Comparison of ENCODE assay signal across 21 cellular contexts in the genomic region with DNA sequence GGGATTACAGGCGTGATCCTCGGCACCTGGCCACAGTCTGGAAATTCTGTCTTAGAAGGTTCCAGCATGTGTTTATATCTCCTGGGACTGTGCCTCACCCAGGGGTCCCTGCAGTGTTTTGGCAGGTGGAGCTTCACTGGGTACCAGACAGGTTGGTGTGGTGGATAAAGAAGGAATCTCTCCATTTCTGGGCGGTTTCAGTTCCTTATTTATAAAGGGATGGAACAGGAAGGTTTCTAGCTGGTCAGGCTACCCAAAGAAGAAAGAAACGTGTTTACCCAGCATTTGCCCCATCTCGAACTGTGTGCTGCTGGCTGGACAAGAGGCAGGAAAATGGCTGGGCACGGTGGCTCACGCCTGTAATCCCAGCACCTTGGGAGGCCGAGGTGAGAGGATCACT. TPM values are rescaled to one million over a fixed set of nuclear protein-coding genes. Genes with fewer than 3 reads are reported as not detected.
DNase-seq lines count a peak whose midpoint lies in the region; ATAC-seq and TF ChIP-seq lines count a peak whose summit lies in the region.
"Had no signal": no experiment of that assay in that cellular context is flagged by ENCODE, and none has a peak within 500 bp of the region (broad histone marks: within the 10 kb centered on the region; RNA-seq: fewer than 3 reads in every experiment).

No MANE protein-coding gene starts in this region.

- H3K4me2 ChIP-seq in BLaER1 treated with 17β-estradiol and CSF1 and Interleukin-3, amounts not matched to agents 10 nM and 100 nM, result peak overlapping the region; percentile 58 to 94 (median 78)
- H3K4me2 ChIP-seq: GM23338 had no signal

- DNase-seq in SIG-M5 treated with dmso at 0.1 percent for 504 hours (lab: John Stamatoyannopoulos, UW; ENCODE audit: unreplicated experiment), result peak; percentile 19
- DNase-seq in SIG-M5 (lab: John Stamatoyannopoulos, UW), result no peak
- no peak for DNase-seq in activated CD4-positive, alpha-beta memory T cell treated with anti-CD3 and anti-CD28 coated beads for 36 hours
- DNase-seq in NCI-H2196 (lab: John Stamatoyannopoulos, UW; ENCODE audit: unreplicated experiment), result no peak
- DNase-seq in mucosa of descending colon, result no peak
- DNase-seq: activated naive CD8-positive, alpha-beta T cell treated with anti-CD3 and anti-CD28 coated beads for 36 hours; BE2C; Calu3; cerebellar nuclear complex; foreskin keratinocyte; NCI-H1048; NCI-H187 treated with DMSO at 0.1 percent for 48 hours; stimulated activated CD4-positive, alpha-beta T cell treated with anti-CD3 and anti-CD28 coated beads, Interleukin-4, amount 100 ng/mL, for 24 hours; WERI-Rb-1 had no signal

- H3K4me3 ChIP-seq in BLaER1 treated with 17β-estradiol and CSF1 and Interleukin-3, amounts not matched to agents 10 nM and 100 nM, result 0 out of 20 replicates have a peak overlapping the region, but pooled peaks of 1 of the 10 experiments have one; percentile 18
- no peak overlapping the region for H3K4me3 ChIP-seq in neutrophil (ENCODE audit: low read depth in 1 of 2, low read length in 1 of 2)
- no peak overlapping the region for H3K4me3 ChIP-seq in mucosa of descending colon
- H3K4me3 ChIP-seq: GM23338, right atrium auricular region had no signal

- H3K27ac Mint-ChIP-seq in activated CD4-positive, alpha-beta memory T cell treated with anti-CD3 and anti-CD28 coated beads for 36 hours, result peak overlapping the region; percentile 45
- H3K27ac Mint-ChIP-seq: GM23338, type B pancreatic cell had no signal

- no peaks in the 10 kb centered on the region for H3K27me3 Mint-ChIP-seq in activated CD4-positive, alpha-beta memory T cell treated with anti-CD3 and anti-CD28 coated beads for 36 hours
- H3K27me3 Mint-ChIP-seq: activated naive CD8-positive, alpha-beta T cell treated with anti-CD3 and anti-CD28 coated beads for 36 hours; type B pancreatic cell had no signal

- peaks cover 34 to 73% (median 56%) of the 10 kb centered on the region in 10 experiments for H3K4me1 ChIP-seq in BLaER1 treated with 17β-estradiol and CSF1 and Interleukin-3, amounts not matched to agents 10 nM and 100 nM
- peaks cover 41 to 46% of the 10 kb centered on the region in 2 experiments for H3K4me1 ChIP-seq in neutrophil (ENCODE audit: control insufficient read depth in 1 of 2, insufficient read depth in 1 of 2, low read depth in 1 of 2, low read length in 1 of 2)
- H3K4me1 ChIP-seq in mucosa of descending colon (ENCODE audit: low read depth), result peaks cover 5% of the 10 kb centered on the region
- H3K4me1 ChIP-seq: foreskin keratinocyte, right atrium auricular region had no signal

- no peak for TF ChIP-seq CTCF in neutrophil (IDR thresholded peaks at IDR 0.05)
- no peak for TF ChIP-seq CTCF in mucosa of descending colon (IDR thresholded peaks at IDR 0.05)

- H3K36me3 ChIP-seq in BLaER1 treated with 17β-estradiol and CSF1 and Interleukin-3, amounts not matched to agents 10 nM and 100 nM, result peaks cover 25 to 45% (median 36%) of the 10 kb centered on the region in 11 experiments
- H3K36me3 ChIP-seq in neutrophil (peaks cover 38% of the 10 kb centered on the region), mucosa of descending colon (ENCODE audit: low read depth) (no peaks in the 10 kb centered on the region)
- H3K36me3 ChIP-seq: BE2C, WERI-Rb-1 had no signal

- H3K4me3 Mint-ChIP-seq in activated CD4-positive, alpha-beta memory T cell treated with anti-CD3 and anti-CD28 coated beads for 36 hours, result no peak overlapping the region
- H3K4me3 Mint-ChIP-seq: activated naive CD8-positive, alpha-beta T cell treated with anti-CD3 and anti-CD28 coated beads for 36 hours; GM23338; type B pancreatic cell had no signal

- H3K27ac ChIP-seq in BLaER1 treated with 17β-estradiol and CSF1 and Interleukin-3, amounts not matched to agents 10 nM and 100 nM, result peak overlapping the region in 7 of 11 experiments; percentile 29 to 80 (median 69); a peak in 12 of 22 replicates
- peak overlapping the region; percentile 85 for H3K27ac ChIP-seq in neutrophil
- H3K27ac ChIP-seq: foreskin keratinocyte, WERI-Rb-1 had no signal

- no peaks in the 10 kb centered on the region for H3K27me3 ChIP-seq in BLaER1 treated with 17β-estradiol and CSF1 and Interleukin-3, amounts not matched to agents 10 nM and 100 nM
- H3K27me3 ChIP-seq in neutrophil, result no peaks in the 10 kb centered on the region
- H3K27me3 ChIP-seq: BE2C, foreskin keratinocyte, right atrium auricular region had no signal

- POLR2A ChIA-PET in activated CD4-positive, alpha-beta memory T cell treated with anti-CD3 and anti-CD28 coated beads for 36 hours (lab: Charles Lee), result no interaction called here

- peaks cover 0 to 5% (median 0%) of the 10 kb centered on the region in 11 experiments; a peak in 2 of 22 replicates for H4K20me1 ChIP-seq in BLaER1 treated with 17β-estradiol and CSF1 and Interleukin-3, amounts not matched to agents 10 nM and 100 nM

- ATAC-seq in GM18520 (IDR thresholded peaks at IDR 0.05; ENCODE audit: unreplicated experiment), result no peak
- no peak for ATAC-seq in mucosa of descending colon
- ATAC-seq: foreskin keratinocyte, GM23338 had no signal

- CTCF ChIA-PET in activated CD4-positive, alpha-beta memory T cell treated with anti-CD3 and anti-CD28 coated beads for 36 hours (lab: Charles Lee), result interaction anchor here (1.2 kb wide), 1 partner anchor 23 kb away, joined by 6 read pairs; no protein-coding TSS in a partner anchor

- intact Hi-C loops in activated CD4-positive, alpha-beta memory T cell treated with anti-CD3 and anti-CD28 coated beads for 36 hours (cut with micrococcal nuclease), result no loop called here
- intact Hi-C loops in mucosa of descending colon (cut with DNase I, micrococcal nuclease), result no loop called here

- H3K9ac ChIP-seq in BLaER1 treated with 17β-estradiol and CSF1 and Interleukin-3, amounts not matched to agents 10 nM and 100 nM, result peak overlapping the region in 7 of 11 experiments; percentile 29 to 71 (median 56); a peak in 10 of 22 replicates

- no peaks in the 10 kb centered on the region for H3K9me3 ChIP-seq in BLaER1 treated with 17β-estradiol and CSF1 and Interleukin-3, amounts not matched to agents 10 nM and 100 nM (replicated peaks in 1 of 11)
- H3K9me3 ChIP-seq in neutrophil (no peaks in the 10 kb centered on the region), mucosa of descending colon (no peaks in the 10 kb centered on the region)
- H3K9me3 ChIP-seq: BE2C, right atrium auricular region had no signal

- peaks cover 26% of the 10 kb centered on the region for H3K36me3 Mint-ChIP-seq in activated CD4-positive, alpha-beta memory T cell treated with anti-CD3 and anti-CD28 coated beads for 36 hours

- H3K9me3 Mint-ChIP-seq in activated CD4-positive, alpha-beta memory T cell treated with anti-CD3 and anti-CD28 coated beads for 36 hours, result no peaks in the 10 kb centered on the region
- H3K9me3 Mint-ChIP-seq: activated naive CD8-positive, alpha-beta T cell treated with anti-CD3 and anti-CD28 coated beads for 36 hours; activated T-helper 1 cell treated with anti-CD3 and anti-CD28 coated beads, Interleukin-12 subunit alpha, Interleukin-12 subunit beta, Interleukin-2, Interleukin-4 antibody, amounts not matched to agents 30 ng/mL and 10 ng/mL and 1 ng/mL, durations not matched to agents 14 hours and 24 hours and 36 hours; GM23338; type B pancreatic cell had no signal

- H3K4me1 Mint-ChIP-seq in activated CD4-positive, alpha-beta memory T cell treated with anti-CD3 and anti-CD28 coated beads for 36 hours (ENCODE audit: low read depth), result peaks cover 14% of the 10 kb centered on the region
- H3K4me1 Mint-ChIP-seq: GM23338 had no signal

RNA-seq across cellular contexts. Expression of a gene that starts 9.8 kb away (rescaled TPM):
- total RNA-seq in activated CD4-positive, alpha-beta memory T cell treated with anti-CD3 and anti-CD28 coated beads for 36 hours, result 100 to 1,000 TPM; 106 to 121 TPM
- 100 to 1,000 TPM in 2 of 3 donors, 10 to 100 TPM in 1; 85.7 to 136 (median 121) TPM for total RNA-seq in mucosa of descending colon

RNA-seq across cellular contexts. Expression of a gene that starts 22.9 kb away (rescaled TPM):
- total RNA-seq in activated CD4-positive, alpha-beta memory T cell treated with anti-CD3 and anti-CD28 coated beads for 36 hours, result 1 to 10 TPM; 7.4 to 9.5 TPM
- 10 to 100 TPM; 29.5 to 40.1 (median 31.7) TPM for total RNA-seq in mucosa of descending colon

RNA-seq across cellular contexts. Expression of a gene that starts 29.4 kb away (rescaled TPM):
- 1 to 10 TPM; 4.6 to 6.0 TPM for total RNA-seq in activated CD4-positive, alpha-beta memory T cell treated with anti-CD3 and anti-CD28 coated beads for 36 hours
- total RNA-seq in mucosa of descending colon, result 10 to 100 TPM; 31.7 to 88.8 (median 42.1) TPM

RNA-seq across cellular contexts. Expression of a gene that starts 50.4 kb away (rescaled TPM):
- under 1 TPM; 0.17 to 0.31 TPM for total RNA-seq in activated CD4-positive, alpha-beta memory T cell treated with anti-CD3 and anti-CD28 coated beads for 36 hours
- total RNA-seq in mucosa of descending colon, result 10 to 100 TPM; 25.3 to 60.5 (median 41.2) TPM

RNA-seq across cellular contexts. Expression of a gene that starts 56.5 kb away (rescaled TPM):
- 1 to 10 TPM; 2.1 to 2.2 TPM for total RNA-seq in activated CD4-positive, alpha-beta memory T cell treated with anti-CD3 and anti-CD28 coated beads for 36 hours
- 1 to 10 TPM; 4.0 to 9.5 (median 8.1) TPM for total RNA-seq in mucosa of descending colon

Comparison
In these comparisons a context has a peak if more than half of its experiments do, and no peak if none do; other contexts are left out.
1. RNA of a gene that starts 29.4 kb away (total RNA-seq): 31.7 to 88.8 TPM in mucosa of descending colon; 4.6 to 6.0 TPM in activated CD4-positive, alpha-beta memory T cell treated with anti-CD3 and anti-CD28 coated beads for 36 hours; every median in the first group is over 4 times any median in the second.